19 cellular contexts compared by ENCODE assay signal in genomic region chr4:70236125-70236524, GRCh38. TPM values are rescaled to one million over a fixed set of nuclear protein-coding genes. Genes with fewer than 3 reads are reported as not detected.
A peak's percentile ranks its signal among the peaks of the same experiment; 100 is the strongest.
DNase-seq lines count a peak whose midpoint lies in the region; FAIRE-seq and TF ChIP-seq lines count a peak whose summit lies in the region.
"Had no signal": no experiment of that assay in that cellular context is flagged by ENCODE, and none has a peak within 500 bp of the region (broad histone marks: within the 10 kb centered on the region; RNA-seq: fewer than 3 reads in every experiment).

No MANE protein-coding gene starts in this region.

- DNase-seq in Calu3 (no peak), RKO (ENCODE audit: low spot score) (peak; percentile 5), choroid plexus epithelial cell (ENCODE audit: low read depth) (peak; percentile 24), kidney (no peak), GM13976 (ENCODE audit: low spot score) (no peak), ascending aorta (ENCODE audit: low spot score in 2 of 2) (no peak), NCI-H1694 (lab: John Stamatoyannopoulos, UW) (no peak)
- DNase-seq in activated CD4-positive, alpha-beta T cell treated with anti-CD3 and anti-CD28 coated beads, Interleukin-2, amount 10 ng/mL, durations not matched to agents 24 days and 14 days: no peak
- DNase-seq: CD8-positive, alpha-beta T cell; COR-L47; DMS53; GM23248; H7 had no signal

- FAIRE-seq in kidney (lab: Jason Lieb, UNC): peak; percentile 37
- FAIRE-seq: GM18507 had no signal

- H3K27ac Mint-ChIP-seq in Calu3 (ENCODE audit: unreplicated experiment): peak overlapping the region; percentile 88
- H3K27ac Mint-ChIP-seq in activated CD4-positive, alpha-beta T cell treated with anti-CD3 and anti-CD28 coated beads, Interleukin-2, amount 10 ng/mL, durations not matched to agents 24 days and 14 days: no peak overlapping the region
- H3K27ac Mint-ChIP-seq: CD14-positive monocyte; CD8-positive, alpha-beta T cell had no signal

- CTCF ChIA-PET in Calu3 (lab: Charles Lee): no interaction called here

- BruUV-seq in Calu3 (replicated peaks; lab: Mats Ljungman, UMichigan): no TSS peak

- H3K4me3 Mint-ChIP-seq in Calu3 (ENCODE audit: low read depth, unreplicated experiment): no peak overlapping the region
- no peak overlapping the region for H3K4me3 Mint-ChIP-seq in activated CD4-positive, alpha-beta T cell treated with anti-CD3 and anti-CD28 coated beads, Interleukin-2, amount 10 ng/mL, durations not matched to agents 24 days and 14 days
- H3K4me3 Mint-ChIP-seq: CD14-positive monocyte; CD8-positive, alpha-beta T cell had no signal

- TF ChIP-seq CTCF in Calu3 (IDR thresholded peaks at IDR 0.05; ENCODE audit: unreplicated experiment) (no peak), choroid plexus epithelial cell (conservative IDR thresholded peaks at IDR 0.05; ENCODE audit: low read depth, low read length) (no peak), kidney (IDR thresholded peaks at IDR 0.05; ENCODE audit: borderline replicate concordance, extremely low read depth, insufficient read depth) (no peak), GM13976 (IDR thresholded peaks at IDR 0.05; ENCODE audit: borderline replicate concordance, control extremely low read depth, extremely low read depth, insufficient read depth, missing control alignments) (no peak), ascending aorta (IDR thresholded peaks at IDR 0.05) (no peak)

- H3K9me3 Mint-ChIP-seq in Calu3 (ENCODE audit: low read depth, unreplicated experiment): no peaks in the 10 kb centered on the region
- H3K9me3 Mint-ChIP-seq in activated CD4-positive, alpha-beta T cell treated with anti-CD3 and anti-CD28 coated beads, Interleukin-2, amount 10 ng/mL, durations not matched to agents 24 days and 14 days: no peaks in the 10 kb centered on the region
- H3K9me3 Mint-ChIP-seq: CD14-positive monocyte; CD8-positive, alpha-beta T cell had no signal

- H3K36me3 Mint-ChIP-seq in Calu3 (ENCODE audit: insufficient read depth, unreplicated experiment): peaks cover 44% of the 10 kb centered on the region
- no peaks in the 10 kb centered on the region for H3K36me3 Mint-ChIP-seq in activated CD4-positive, alpha-beta T cell treated with anti-CD3 and anti-CD28 coated beads, Interleukin-2, amount 10 ng/mL, durations not matched to agents 24 days and 14 days (ENCODE audit: low read depth)
- H3K36me3 Mint-ChIP-seq: CD14-positive monocyte; CD8-positive, alpha-beta T cell had no signal

- H3K4me1 Mint-ChIP-seq in Calu3 (ENCODE audit: low read depth, unreplicated experiment): peaks cover 25% of the 10 kb centered on the region
- H3K4me1 Mint-ChIP-seq in activated CD4-positive, alpha-beta T cell treated with anti-CD3 and anti-CD28 coated beads, Interleukin-2, amount 10 ng/mL, durations not matched to agents 24 days and 14 days: no peaks in the 10 kb centered on the region
- H3K4me1 Mint-ChIP-seq: CD14-positive monocyte had no signal

- H3K9me3 ChIP-seq in kidney (ENCODE audit: control insufficient read depth in 1 of 2, low read length in 2 of 2): no peaks in the 10 kb centered on the region
- H3K9me3 ChIP-seq in ascending aorta: no peaks in the 10 kb centered on the region

- H3K36me3 ChIP-seq in kidney (ENCODE audit: control insufficient read depth in 1 of 2, insufficient read depth in 2 of 2, low read length in 2 of 2) (no peaks in the 10 kb centered on the region), ascending aorta (no peaks in the 10 kb centered on the region)

- no peaks in the 10 kb centered on the region for H3K4me1 ChIP-seq in kidney (ENCODE audit: control insufficient read depth in 1 of 2, insufficient read depth in 1 of 2, low read depth in 1 of 2, low read length in 2 of 2)
- H3K4me1 ChIP-seq in ascending aorta: no peaks in the 10 kb centered on the region

- no peaks in the 10 kb centered on the region for H3K27me3 ChIP-seq in ascending aorta

- no peak overlapping the region for H3K4me3 ChIP-seq in choroid plexus epithelial cell (ENCODE audit: low read depth, low read length)
- no peak overlapping the region for H3K4me3 ChIP-seq in kidney (ENCODE audit: low read length in 2 of 2)
- H3K4me3 ChIP-seq in ascending aorta: no peak overlapping the region
- H3K4me3 ChIP-seq: GM23248 had no signal

- intact Hi-C loops in Calu3 (cut with micrococcal nuclease; ENCODE audit: unreplicated experiment): no loop called here
- intact Hi-C loops in kidney (cut with DNase I): no loop called here
- intact Hi-C loops in ascending aorta (cut with DNase I): no loop called here
- intact Hi-C loops in activated CD4-positive, alpha-beta T cell treated with anti-CD3 and anti-CD28 coated beads, Interleukin-2, amount 10 ng/mL, durations not matched to agents 24 days and 14 days (cut with micrococcal nuclease): no loop called here

- H3K27ac ChIP-seq in kidney (ENCODE audit: low read depth in 2 of 2, low read length in 2 of 2) (no peak overlapping the region), ascending aorta (no peak overlapping the region)
- H3K27ac ChIP-seq: 22Rv1, GM23248 had no signal

- H3K27me3 Mint-ChIP-seq in Calu3 (ENCODE audit: unreplicated experiment): no peaks in the 10 kb centered on the region
- H3K27me3 Mint-ChIP-seq in activated CD4-positive, alpha-beta T cell treated with anti-CD3 and anti-CD28 coated beads, Interleukin-2, amount 10 ng/mL, durations not matched to agents 24 days and 14 days: no peaks in the 10 kb centered on the region

- H3K9ac ChIP-seq in kidney (ENCODE audit: low read length in 2 of 2): no peak overlapping the region
- H3K9ac ChIP-seq: GM23248 had no signal

- in situ Hi-C loops in GM13976 (cut with MboI; ENCODE audit: low sequenced_read_pairs, unreplicated experiment): no loop called here

RNA-seq across cellular contexts. Expression of gene CSN3, which starts 6.3 kb away (rescaled TPM):
- total RNA-seq in Calu3 (2022) (911 and 1,246 TPM in 2 replicates), kidney (not detected), ascending aorta (not detected)
- not detected for polyA plus RNA-seq in kidney (ENCODE audit: insufficient read depth, low read depth, low replicate concordance)
- not detected in 2 replicates for total RNA-seq in activated CD4-positive, alpha-beta T cell treated with anti-CD3 and anti-CD28 coated beads, Interleukin-2, amount 10 ng/mL, durations not matched to agents 24 days and 14 days
- total RNA-seq: A673; CD8-positive, alpha-beta T cell; GM23248; H7; HT1080 had no signal
- polyA plus RNA-seq: BJ, CD14-positive monocyte, GM23248 had no signal

RNA-seq across cellular contexts. Expression of gene FDCSP, which starts 10.2 kb away (rescaled TPM):
- total RNA-seq in Calu3 (2022): 1,542 and 2,729 TPM in 2 replicates
- 0.50 TPM for total RNA-seq in kidney
- polyA plus RNA-seq in kidney (ENCODE audit: insufficient read depth, low read depth, low replicate concordance): not detected
- total RNA-seq in ascending aorta: not detected
- not detected in 2 replicates for total RNA-seq in activated CD4-positive, alpha-beta T cell treated with anti-CD3 and anti-CD28 coated beads, Interleukin-2, amount 10 ng/mL, durations not matched to agents 24 days and 14 days
- total RNA-seq: A673; CD8-positive, alpha-beta T cell; GM23248; H7; HT1080 had no signal
- polyA plus RNA-seq: BJ, CD14-positive monocyte, GM23248 had no signal

RNA-seq across cellular contexts. Expression of gene ODAM, which starts 40.6 kb away (rescaled TPM):
- total RNA-seq in Calu3 (2022) (137 and 214 TPM in 2 replicates), kidney (not detected), ascending aorta (not detected)
- polyA plus RNA-seq in kidney (ENCODE audit: insufficient read depth, low read depth, low replicate concordance): 4.0 TPM
- not detected in 2 replicates for total RNA-seq in activated CD4-positive, alpha-beta T cell treated with anti-CD3 and anti-CD28 coated beads, Interleukin-2, amount 10 ng/mL, durations not matched to agents 24 days and 14 days
- total RNA-seq: A673; CD8-positive, alpha-beta T cell; GM23248; H7; HT1080 had no signal
- polyA plus RNA-seq: BJ, CD14-positive monocyte, GM23248 had no signal

Comparison
In these comparisons a context has a peak if more than half of its experiments do, and no peak if none do; other contexts are left out.
1. DNase-seq: peak in RKO (single experiment) and choroid plexus epithelial cell (single experiment); none in Calu3 (single experiment), kidney (single experiment), GM13976 (single experiment), ascending aorta (0 of 2), activated CD4-positive, alpha-beta T cell treated with anti-CD3 and anti-CD28 coated beads, Interleukin-2, amount 10 ng/mL, durations not matched to agents 24 days and 14 days (single experiment) and NCI-H1694 (single experiment).
2. RNA of gene CSN3, which starts 6.3 kb away (total RNA-seq): 911 to 1,246 TPM in Calu3; not detected in kidney (single experiment), not detected in ascending aorta (single experiment) and not detected in activated CD4-positive, alpha-beta T cell treated with anti-CD3 and anti-CD28 coated beads, Interleukin-2, amount 10 ng/mL, durations not matched to agents 24 days and 14 days; every median in the first group is over 100 times any median in the second.
3. RNA of gene FDCSP, which starts 10.2 kb away (total RNA-seq): 1,542 to 2,729 TPM in Calu3; 0.50 TPM in kidney (single experiment), not detected in ascending aorta (single experiment) and not detected in activated CD4-positive, alpha-beta T cell treated with anti-CD3 and anti-CD28 coated beads, Interleukin-2, amount 10 ng/mL, durations not matched to agents 24 days and 14 days; every median in the first group is over 1,000 times any median in the second.
4. RNA of gene ODAM, which starts 40.6 kb away (total RNA-seq): 137 to 214 TPM in Calu3; not detected in kidney (single experiment), not detected in ascending aorta (single experiment) and not detected in activated CD4-positive, alpha-beta T cell treated with anti-CD3 and anti-CD28 coated beads, Interleukin-2, amount 10 ng/mL, durations not matched to agents 24 days and 14 days; every median in the first group is over 100 times any median in the second.